In genomic region chr17:35879748-35880654, GRCh38 we compare ENCODE assay signal across 8 cellular contexts. TPM values are rescaled to one million over a fixed set of nuclear protein-coding genes. Genes with fewer than 3 reads are reported as not detected.
A peak's percentile ranks its signal among the peaks of the same experiment; 100 is the strongest.
DNase-seq lines count a peak whose midpoint lies in the region; ATAC-seq lines count a peak whose summit lies in the region.

Gene CCL5, minus strand, starts transcription at chr17:35880360.

- no peaks in the 10 kb centered on the region for H3K36me3 ChIP-seq in mucosa of rectum (ENCODE audit: control insufficient read depth in 2 of 2, insufficient read depth in 2 of 2, low read length in 2 of 2)

- H3K27me3 ChIP-seq in mucosa of rectum (ENCODE audit: control insufficient read depth in 2 of 2, insufficient read depth in 2 of 2, low read length in 2 of 2) = peaks cover 0 to 2% of the 10 kb centered on the region in 2 donors

- peak within 1 kb of the TSS; percentile 28 to 36 for H3K27ac ChIP-seq in mucosa of rectum (ENCODE audit: low read depth in 2 of 2, low read length in 2 of 2)

- CTCF ChIA-PET in activated CD4-positive, alpha-beta memory T cell treated with anti-CD3 and anti-CD28 coated beads for 36 hours (lab: Charles Lee) = interaction anchor here (1.2 to 3.1 kb wide), 4 partner anchors 9 to 31 kb away, joined by 3 to 17 read pairs (median 7); no protein-coding TSS in a partner anchor

- no peaks in the 10 kb centered on the region for H3K9me3 ChIP-seq in mucosa of rectum (ENCODE audit: control insufficient read depth in 2 of 2, low read length in 2 of 2)

- DNase-seq in activated CD4-positive, alpha-beta memory T cell treated with anti-CD3 and anti-CD28 coated beads for 36 hours = peak; percentile 75
- no peak for DNase-seq in amygdala (lab: John Stamatoyannopoulos, UW)
- DNase-seq in NCI-H345 treated with DMSO at 0.1 percent for 48 hours (lab: John Stamatoyannopoulos, UW; ENCODE audit: unreplicated experiment) = no peak
- DNase-seq in NCI-H82 treated with DMSO at 0.1 percent for 48 hours (lab: John Stamatoyannopoulos, UW; ENCODE audit: unreplicated experiment) = no peak

- ATAC-seq in GM19463 (IDR thresholded peaks at IDR 0.05; ENCODE audit: unreplicated experiment) = peak; percentile 88
- peak; percentile 82 for ATAC-seq in HG03521 (IDR thresholded peaks at IDR 0.05; ENCODE audit: unreplicated experiment)

- POLR2A ChIA-PET in activated CD4-positive, alpha-beta memory T cell treated with anti-CD3 and anti-CD28 coated beads for 36 hours (lab: Charles Lee) = interaction anchor here (0.8 to 2.2 kb wide), 8 partner anchors 10 to 71 kb away, joined by 3 to 23 read pairs (median 5); partner anchors contain the start of genes HEATR9, RDM1 and TAF15

- peak within 1 kb of the TSS; percentile 97 for H3K27ac Mint-ChIP-seq in activated CD4-positive, alpha-beta memory T cell treated with anti-CD3 and anti-CD28 coated beads for 36 hours

- no peaks in the 10 kb centered on the region for H3K4me1 ChIP-seq in mucosa of rectum (ENCODE audit: control insufficient read depth in 2 of 2, insufficient read depth in 2 of 2, low read length in 2 of 2)

- peak within 1 kb of the TSS; percentile 28; the same call in 1 of the 2 replicates for H3K4me3 ChIP-seq in GM08714 (ENCODE audit: low read length)
- peak within 1 kb of the TSS; percentile 1 to 58 for H3K4me3 ChIP-seq in mucosa of rectum (ENCODE audit: low read length in 2 of 2)

- intact Hi-C loops in activated CD4-positive, alpha-beta memory T cell treated with anti-CD3 and anti-CD28 coated beads for 36 hours (cut with micrococcal nuclease) = loop anchor here (1.0 to 2.0 kb wide), 4 partner anchors 9 to 210 kb away; partner anchors contain the start of genes CCL3 and RDM1

- peaks cover 9% of the 10 kb centered on the region for H3K36me3 Mint-ChIP-seq in activated CD4-positive, alpha-beta memory T cell treated with anti-CD3 and anti-CD28 coated beads for 36 hours

- H3K9ac ChIP-seq in mucosa of rectum (ENCODE audit: low read depth in 1 of 2, low read length in 2 of 2) = no peak within 1 kb of the TSS

- peak within 1 kb of the TSS; percentile 69 for H3K4me3 Mint-ChIP-seq in activated CD4-positive, alpha-beta memory T cell treated with anti-CD3 and anti-CD28 coated beads for 36 hours

- no peaks in the 10 kb centered on the region for H3K9me3 Mint-ChIP-seq in activated CD4-positive, alpha-beta memory T cell treated with anti-CD3 and anti-CD28 coated beads for 36 hours

- peaks cover 47% of the 10 kb centered on the region for H3K4me1 Mint-ChIP-seq in activated CD4-positive, alpha-beta memory T cell treated with anti-CD3 and anti-CD28 coated beads for 36 hours (ENCODE audit: low read depth)

- H3K27me3 Mint-ChIP-seq in activated CD4-positive, alpha-beta memory T cell treated with anti-CD3 and anti-CD28 coated beads for 36 hours = no peaks in the 10 kb centered on the region

RNA-seq across cellular contexts. Expression of gene CCL5, which starts in this region (rescaled TPM):
- 100 to 1,000 TPM; 120 to 133 TPM for total RNA-seq in activated CD4-positive, alpha-beta memory T cell treated with anti-CD3 and anti-CD28 coated beads for 36 hours
